ENCODE assay signal across 13 cellular contexts in genomic region chrX:109714340-109714958, GRCh38. TPM values are rescaled to one million over a fixed set of nuclear protein-coding genes. Genes with fewer than 3 reads are reported as not detected.
DNase-seq lines count a peak whose midpoint lies in the region; ATAC-seq, FAIRE-seq and TF ChIP-seq lines count a peak whose summit lies in the region.
"Had no signal": no experiment of that assay in that cellular context is flagged by ENCODE, and none has a peak within 500 bp of the region (broad histone marks: within the 10 kb centered on the region; RNA-seq: fewer than 3 reads in every experiment).

No MANE protein-coding gene starts in this region.

- no peak for FAIRE-seq in K562 (lab: Jason Lieb, UNC)

- H3K27ac ChIP-seq in K562 (ENCODE audit: extremely low read depth, low read depth, low read length), result no peak overlapping the region
- H3K27ac ChIP-seq: SJCRH30 had no signal

- no peaks in the 10 kb centered on the region for H3K9me3 ChIP-seq in MG63
- H3K9me3 ChIP-seq in K562 (replicated peaks; ENCODE audit: control insufficient read depth, insufficient read depth, low read depth, low read length), result no peaks in the 10 kb centered on the region
- H3K9me3 ChIP-seq: sigmoid colon, SJCRH30 had no signal

- H3K27me3 ChIP-seq in MG63, result no peaks in the 10 kb centered on the region
- no peaks in the 10 kb centered on the region for H3K27me3 ChIP-seq in K562 (ENCODE audit: control insufficient read depth in 2 of 2, insufficient read depth in 2 of 2, low read length in 2 of 2)
- H3K27me3 ChIP-seq: sigmoid colon, SJCRH30 had no signal

- no peak for TF ChIP-seq RAD21 in K562 (CRISPR knock-in tag; conservative IDR thresholded peaks at IDR 0.05 in 1 of 2, IDR thresholded peaks at IDR 0.05 in 1 of 2)

- no peak overlapping the region for H3K4me2 ChIP-seq in K562 (ENCODE audit: insufficient read depth, low read length)

- H3K4me1 ChIP-seq in K562 (replicated peaks in 1 of 2; ENCODE audit: control insufficient read depth in 2 of 2, insufficient read depth in 2 of 2, low read length in 2 of 2), result no peaks in the 10 kb centered on the region; a peak in 2 of 5 replicates

- peak; percentile 21 for DNase-seq in Caki2 (ENCODE audit: low read depth)
- DNase-seq in MG63, result peak; percentile 64
- no peak for DNase-seq in K562 (ENCODE audit: extremely low read depth in 1 of 4, low spot score in 3 of 4)
- DNase-seq in kidney glomerular epithelial cell (lab: John Stamatoyannopoulos, UW), result peak; percentile 50
- DNase-seq in AG08396 (ENCODE audit: low spot score), result no peak
- DNase-seq in DMS153 (lab: John Stamatoyannopoulos, UW), result no peak
- DNase-seq: DMS 273 treated with DMSO at 0.1 percent for 48 hours, Karpas-422, NCI-H446 treated with DMSO at 0.1 percent for 48 hours, sigmoid colon, SJCRH30 had no signal

- no TSS peak for BruUV-seq in K562 (replicated peaks; lab: Mats Ljungman, UMichigan)

- intact Hi-C loops in K562 (cut with micrococcal nuclease), result loop anchor here (10.0 kb wide), 1 partner anchor 430 kb away; no protein-coding TSS in a partner anchor

- ATAC-seq in K562 (no peak; the same call in 2 of the 3 replicates), HG02623 (IDR thresholded peaks at IDR 0.05; ENCODE audit: unreplicated experiment) (no peak), HG03175 (IDR thresholded peaks at IDR 0.05; ENCODE audit: unreplicated experiment) (no peak)

- H3K79me2 ChIP-seq in K562 (ENCODE audit: control insufficient read depth, insufficient read depth, low read length), result peaks cover 69% of the 10 kb centered on the region

- in situ Hi-C loops in Caki2 (cut with HindIII; ENCODE audit: low pct_unique_long_range_greater_than_20kb, low sequenced_read_pairs), result no loop called here
- in situ Hi-C loops in K562 (cut with MboI), result loop anchor here (10.0 kb wide), 1 partner anchor 170 kb away; no protein-coding TSS in a partner anchor

- H3K36me3 ChIP-seq in MG63 (peaks cover 2% of the 10 kb centered on the region), K562 (ENCODE audit: control insufficient read depth, insufficient read depth, low read length) (peaks cover 10% of the 10 kb centered on the region; the same call in 2 of the 3 replicates)
- H3K36me3 ChIP-seq: sigmoid colon, SJCRH30 had no signal

- CTCF ChIA-PET in K562 (lab: Yijun Ruan, JAX; ENCODE audit: low intra/inter-chr PET ratio), result no interaction called here

- no peak for TF ChIP-seq POLR2A in K562 (conservative IDR thresholded peaks at IDR 0.05)

- H3K9me1 ChIP-seq in K562 (ENCODE audit: control insufficient read depth, insufficient read depth, low read length), result no peaks in the 10 kb centered on the region

- H4K20me1 ChIP-seq in K562 (replicated peaks; ENCODE audit: control insufficient read depth, insufficient read depth, low read length), result 0 out of 2 replicates have a peak, but pooled peaks cover 3% of the 10 kb centered on the region

- H3K4me3 ChIP-seq in MG63, result no peak overlapping the region
- no peak overlapping the region for H3K4me3 ChIP-seq in K562
- H3K4me3 ChIP-seq: sigmoid colon, SJCRH30 had no signal

- H3K9ac ChIP-seq in K562 (ENCODE audit: insufficient read depth in 1 of 2, low read depth in 2 of 2, low read length in 2 of 2), result no peak overlapping the region

- no peak overlapping the region for H2AFZ ChIP-seq in K562 (ENCODE audit: low read depth, low read length)

- POLR2A ChIA-PET in K562 (lab: Yijun Ruan, JAX), result no interaction called here

- TF ChIP-seq EP300 in K562 (IDR thresholded peaks at IDR 0.05; ENCODE audit: low read length), result no peak

- no peak for TF ChIP-seq CTCF in K562 (IDR thresholded peaks at IDR 0.05 in 2 of 3, conservative IDR thresholded peaks at IDR 0.05 in 1 of 3; ENCODE audit: insufficient read depth in 2 of 3, low read depth in 1 of 3, low read length in 3 of 3)

- 12% methylated on average over 1 of the region's 1 CpG for WGBS in K562 (ENCODE audit: insufficient coverage, low coverage, missing lambda C conversion rate)

TF ChIP-seq in K562, 482 proteins besides CTCF, POLR2A, EP300 and RAD21:
- peak; percentile 86 for TF ChIP-seq FOSL1 (tag; conservative IDR thresholded peaks at IDR 0.05)
- no peak for TF ChIP-seq ZNF77 (CRISPR knock-in tag; IDR thresholded peaks at IDR 0.05)
- TF ChIP-seq ZHX1 (conservative IDR thresholded peaks at IDR 0.05; ENCODE audit: low read length), result no peak
- no peak for TF ChIP-seq ZEB2 (IDR thresholded peaks at IDR 0.05)

RNA-seq across cellular contexts. Expression of gene ACSL4, which starts 18.6 kb away (rescaled TPM):
- total RNA-seq in Caki2 (2014; rRNA removed; shearing (Covaris generic); ENCODE audit: low replicate concordance), result 32.4 and 56.8 TPM in 2 replicates
- 36.5 and 75.3 TPM in 2 replicates for total RNA-seq in MG63 (2014; rRNA removed; shearing (Covaris generic); ENCODE audit: low replicate concordance)
- total RNA-seq in K562 (2011; cell fraction: chromatin; rRNA removed; ENCODE audit: low replicate concordance), result 30.6 and 90.7 TPM in 2 replicates
- total RNA-seq in K562 (2011; cell fraction: nucleolus; rRNA removed), result 10.5 and 14.9 TPM in 2 replicates
- total RNA-seq in K562 (2011; cell fraction: nucleoplasm; rRNA removed), result 29.3 and 45.3 TPM in 2 replicates
- total RNA-seq in K562 (2014; rRNA removed), result 20.1 and 21.5 TPM in 2 replicates
- 32.1 and 35.6 TPM in 2 replicates for total RNA-seq in K562 (2014; rRNA removed; fragmentation: Illumina TruSeq; extraction: Trizol)
- 25.0 and 25.5 TPM in 2 replicates for total RNA-seq in K562 (2015; rRNA removed; fragmentation: Illumina TruSeq; extraction: Trizol)
- total RNA-seq in K562 (2021), result 29.0 and 31.2 TPM in 2 replicates
- 22.2 and 35.1 TPM in 2 replicates for polyA plus RNA-seq in K562 (2011; rRNA removed)
- 8.4 and 13.2 TPM in 2 replicates for polyA plus RNA-seq in K562 (2011; cell fraction: cytosol; rRNA removed)
- 16.3 and 17.2 TPM in 2 replicates for polyA plus RNA-seq in K562 (2011; cell fraction: nucleus; rRNA removed)
- 15.3 and 26.5 TPM in 2 replicates for polyA plus RNA-seq in K562 (2012)
- 22.1 and 27.1 TPM in 2 replicates for polyA plus RNA-seq in K562 (2014; fragmentation: Illumina TruSeq; extraction: Trizol)
- polyA plus RNA-seq in K562 (2014; fragmentation: Nextera tagmentation; extraction: Ambion mirVana), result 10 to 100 TPM in 1 of 2 experiments, 1 to 10 TPM in 1; 9.8 to 12.0 TPM
- polyA plus RNA-seq in K562 (2014; rRNA removed), result 16.6 and 19.6 TPM in 2 replicates
- 56.4 and 81.0 TPM in 2 replicates for polyA minus RNA-seq in K562 (2011; rRNA and poly(A)+ RNA removed)
- polyA minus RNA-seq in K562 (2011; cell fraction: cytosol; rRNA and poly(A)+ RNA removed), result 36.9 and 53.8 TPM in 2 replicates
- 21.0 and 30.0 TPM in 2 replicates for polyA minus RNA-seq in K562 (2011; cell fraction: nucleus; rRNA and poly(A)+ RNA removed)

Comparison
In these comparisons a context has a peak if more than half of its experiments do, and no peak if none do; other contexts are left out.
1. DNase-seq: peak in Caki2 (single experiment), MG63 (single experiment) and kidney glomerular epithelial cell (single experiment); none in K562 (0 of 4), AG08396 (single experiment) and DMS153 (single experiment).